Comparison of ENCODE assay signal across 8 cellular contexts in the genomic region with DNA sequence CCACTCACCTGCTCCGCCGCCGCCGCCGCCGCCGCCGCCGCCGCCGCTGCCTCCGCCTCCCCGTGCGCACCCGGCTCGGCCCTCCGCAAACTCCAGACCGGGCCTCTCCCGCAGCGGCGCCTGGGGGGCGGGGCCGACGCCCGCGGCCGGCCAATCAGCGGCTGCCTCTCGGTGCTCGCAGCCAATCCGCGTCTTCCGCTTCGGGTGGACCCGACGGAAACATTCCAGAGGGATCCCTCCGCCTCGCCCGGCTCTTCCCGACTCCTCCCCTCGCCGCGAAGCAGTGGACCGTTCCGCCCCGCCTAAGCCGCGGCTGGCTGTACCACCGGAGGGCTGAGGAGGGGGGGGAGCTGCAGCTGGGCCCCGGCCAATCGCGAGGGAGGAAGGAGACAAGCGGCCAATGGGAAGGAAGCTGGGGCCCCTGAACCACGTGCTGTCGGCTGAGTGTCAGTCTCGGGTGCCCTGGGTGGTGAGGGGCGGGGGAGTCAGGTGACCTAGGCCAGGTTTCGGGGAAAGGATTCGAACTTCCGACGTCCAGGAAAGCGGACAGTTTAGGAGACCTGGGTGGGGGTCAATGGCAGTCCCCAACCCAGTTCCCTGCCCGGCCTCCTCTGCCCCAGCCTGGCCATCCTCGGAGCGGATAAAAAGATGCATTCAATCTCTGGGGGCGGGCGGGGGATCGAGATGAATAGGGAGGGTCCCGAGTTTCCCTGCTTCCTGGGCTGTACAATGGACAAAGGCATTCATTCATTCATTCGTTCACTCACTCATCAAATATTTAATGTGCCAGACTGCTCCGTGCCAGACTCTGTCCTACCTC. TPM values are rescaled to one million over a fixed set of nuclear protein-coding genes. Genes with fewer than 3 reads are reported as not detected.
DNase-seq lines count a peak whose midpoint lies in the region; ATAC-seq, FAIRE-seq and TF ChIP-seq lines count a peak whose summit lies in the region.

TSS of gene GIPC1 (minus strand) at position 99 of the 820 bp plus-strand sequence. CDS start 13,151 bp downstream, outside the sequence.

- intact Hi-C loops in K562 (cut with micrococcal nuclease) (no loop called here), uterus (cut with DNase I; ENCODE audit: low total_unique reads) (no loop called here)

- DNase-seq in EH (ENCODE audit: low read depth) (peak; percentile 98), NCI-H2081 treated with DMSO at 0.1 percent for 48 hours (lab: John Stamatoyannopoulos, UW) (peak; percentile 93), K562 (ENCODE audit: extremely low read depth in 1 of 4, low spot score in 3 of 4) (peak; percentile 97 to 100 (median 100)), hippocampal formation (lab: John Stamatoyannopoulos, UW) (peak; percentile 97 to 99), uterus (peak; percentile 96 to 98)

- TF ChIP-seq POLR2A in K562 (conservative IDR thresholded peaks at IDR 0.05) (no peak), uterus (IDR thresholded peaks at IDR 0.05) (peak; percentile 45 to 68)

- TF ChIP-seq CTCF in K562 (IDR thresholded peaks at IDR 0.05 in 2 of 3, conservative IDR thresholded peaks at IDR 0.05 in 1 of 3; ENCODE audit: insufficient read depth in 2 of 3, low read depth in 1 of 3, low read length in 3 of 3) = no peak
- no peak for TF ChIP-seq CTCF in uterus (IDR thresholded peaks at IDR 0.05)

- CTCF ChIA-PET in K562 (lab: Yijun Ruan, JAX; ENCODE audit: low intra/inter-chr PET ratio) = interaction anchor here (0.6 kb wide), 1 partner anchor 12 kb away, joined by 3 read pairs; no protein-coding TSS in a partner anchor

- TF ChIP-seq EP300 in K562 (IDR thresholded peaks at IDR 0.05; ENCODE audit: low read length) = no peak

- no peaks in the 10 kb centered on the region for H3K9me1 ChIP-seq in K562 (ENCODE audit: control insufficient read depth, insufficient read depth, low read length)

- ATAC-seq in HG02759 (IDR thresholded peaks at IDR 0.05; ENCODE audit: unreplicated experiment) (peak; percentile 80), K562 (peak; percentile 97)

- WGBS in K562 (ENCODE audit: insufficient coverage, low coverage, missing lambda C conversion rate) = 2% methylated on average over 36 of the region's 71 CpGs

- peak within 1 kb of the TSS; percentile 68 for H3K4me3 ChIP-seq in K562
- H3K4me3 ChIP-seq in rectal smooth muscle tissue (ENCODE audit: low read length) = peak within 1 kb of the TSS; percentile 70
- H3K4me3 ChIP-seq in uterus = peak within 1 kb of the TSS; percentile 65 to 99

- H3K27me3 ChIP-seq in K562 (ENCODE audit: control insufficient read depth in 2 of 2, insufficient read depth in 2 of 2, low read length in 2 of 2) (no peaks in the 10 kb centered on the region), rectal smooth muscle tissue (ENCODE audit: control insufficient read depth, insufficient read depth, low read length) (no peaks in the 10 kb centered on the region), uterus (no peaks in the 10 kb centered on the region)

- no TSS peak for BruUV-seq in K562 (replicated peaks; lab: Mats Ljungman, UMichigan)

- peak within 1 kb of the TSS; percentile 59 for H3K27ac ChIP-seq in K562 (ENCODE audit: extremely low read depth, low read depth, low read length)
- H3K27ac ChIP-seq in rectal smooth muscle tissue (ENCODE audit: low read depth, low read length) = peak within 1 kb of the TSS; percentile 58
- peak within 1 kb of the TSS; percentile 65 to 80 for H3K27ac ChIP-seq in uterus

- H3K9me3 ChIP-seq in K562 (replicated peaks; ENCODE audit: control insufficient read depth, insufficient read depth, low read depth, low read length) = no peaks in the 10 kb centered on the region
- H3K9me3 ChIP-seq in uterus = no peaks in the 10 kb centered on the region

- H3K4me1 ChIP-seq in K562 (replicated peaks in 1 of 2; ENCODE audit: control insufficient read depth in 2 of 2, insufficient read depth in 2 of 2, low read length in 2 of 2) = peaks cover 16 to 29% of the 10 kb centered on the region in 2 experiments; a peak in 4 of 5 replicates
- H3K4me1 ChIP-seq in rectal smooth muscle tissue (ENCODE audit: control insufficient read depth, insufficient read depth, low read length) = peaks cover 5% of the 10 kb centered on the region
- peaks cover 0 to 4% of the 10 kb centered on the region in 2 donors for H3K4me1 ChIP-seq in uterus

- H2AFZ ChIP-seq in K562 (ENCODE audit: low read depth, low read length) = peak within 1 kb of the TSS; percentile 93

- FAIRE-seq in TTC549 (lab: Jason Lieb, UNC) = peak; percentile 92
- peak; percentile 98 for FAIRE-seq in K562 (lab: Jason Lieb, UNC)

- H3K36me3 ChIP-seq in K562 (ENCODE audit: control insufficient read depth, insufficient read depth, low read length) = peaks cover 3% of the 10 kb centered on the region; the same call in 1 of the 3 replicates
- no peaks in the 10 kb centered on the region for H3K36me3 ChIP-seq in rectal smooth muscle tissue (ENCODE audit: control insufficient read depth, insufficient read depth, low read length)
- H3K36me3 ChIP-seq in uterus = no peaks in the 10 kb centered on the region

- no peak for TF ChIP-seq RAD21 in K562 (CRISPR knock-in tag; conservative IDR thresholded peaks at IDR 0.05 in 1 of 2, IDR thresholded peaks at IDR 0.05 in 1 of 2)

- H4K20me1 ChIP-seq in K562 (replicated peaks; ENCODE audit: control insufficient read depth, insufficient read depth, low read length) = no peaks in the 10 kb centered on the region

- in situ Hi-C loops in K562 (cut with MboI) = no loop called here

- H3K9ac ChIP-seq in K562 (ENCODE audit: insufficient read depth in 1 of 2, low read depth in 2 of 2, low read length in 2 of 2) (peak within 1 kb of the TSS; percentile 58 to 86), rectal smooth muscle tissue (ENCODE audit: low read length) (peak within 1 kb of the TSS; percentile 42)

- peaks cover 5% of the 10 kb centered on the region; the same call in 2 of the 3 replicates for H3K79me2 ChIP-seq in K562 (ENCODE audit: control insufficient read depth, insufficient read depth, low read length)

- POLR2A ChIA-PET in K562 (lab: Yijun Ruan, JAX) = interaction anchor here (1.5 to 2.1 kb wide), 5 partner anchors 10 to 21 kb away, joined by 5 to 11 read pairs (median 7); no protein-coding TSS in a partner anchor

- peak within 1 kb of the TSS; percentile 82 for H3K4me2 ChIP-seq in K562 (ENCODE audit: insufficient read depth, low read length)

TF ChIP-seq in K562, 482 proteins besides CTCF, POLR2A, EP300 and RAD21 (continues in another document):
- peak; percentile 33; the same call in 1 of the 2 replicates for TF ChIP-seq ZNF384 (IDR thresholded peaks at IDR 0.05; ENCODE audit: low read depth, low read length)
- peak; percentile 38; the same call in 1 of the 2 replicates for TF ChIP-seq DPF2 (IDR thresholded peaks at IDR 0.05)
- no peak for TF ChIP-seq EWSR1 (IDR thresholded peaks at IDR 0.05; ENCODE audit: borderline replicate concordance, low read depth, partially characterized antibody)
- peak; percentile 74; the same call in 1 of the 2 replicates for TF ChIP-seq KAT7 (CRISPR knock-in tag; IDR thresholded peaks at IDR 0.05; ENCODE audit: borderline replicate concordance)
- TF ChIP-seq XRCC5 (IDR thresholded peaks at IDR 0.05; ENCODE audit: low read depth, low read length) = peak; percentile 74; the same call in 1 of the 2 replicates
- TF ChIP-seq SRSF7 (optimal IDR thresholded peaks at IDR 0.05; ENCODE audit: low read depth, low read length) = no peak
- TF ChIP-seq RBM17 (IDR thresholded peaks at IDR 0.05; ENCODE audit: borderline replicate concordance, low read depth, low read length) = no peak
- no peak for TF ChIP-seq ZNF175 (CRISPR knock-in tag; IDR thresholded peaks at IDR 0.05; ENCODE audit: low read depth)
- no peak for TF ChIP-seq ZNF140 (CRISPR knock-in tag; IDR thresholded peaks at IDR 0.05)
- no peak for TF ChIP-seq ARID3B (CRISPR knock-in tag; IDR thresholded peaks at IDR 0.05; ENCODE audit: borderline replicate concordance)

RNA-seq across cellular contexts. Expression of gene GIPC1, which starts in this region (rescaled TPM):
- total RNA-seq in K562 (2011; cell fraction: chromatin; rRNA removed; ENCODE audit: low replicate concordance) = 18.6 and 50.3 TPM in 2 replicates
- 32.9 and 38.4 TPM in 2 replicates for total RNA-seq in K562 (2011; cell fraction: nucleolus; rRNA removed)
- 26.4 and 30.8 TPM in 2 replicates for total RNA-seq in K562 (2011; cell fraction: nucleoplasm; rRNA removed)
- total RNA-seq in K562 (2014; rRNA removed) = 54.7 and 71.2 TPM in 2 replicates
- total RNA-seq in K562 (2014; rRNA removed; fragmentation: Illumina TruSeq; extraction: Trizol) = 7.8 and 12.0 TPM in 2 replicates
- total RNA-seq in K562 (2015; rRNA removed; fragmentation: Illumina TruSeq; extraction: Trizol) = 39.7 and 46.3 TPM in 2 replicates
- total RNA-seq in K562 (2021) = 49.7 and 51.7 TPM in 2 replicates
- 24.8 and 26.6 TPM in 2 replicates for polyA plus RNA-seq in K562 (2011; rRNA removed)
- polyA plus RNA-seq in K562 (2011; cell fraction: cytosol; rRNA removed) = 25.0 and 75.6 TPM in 2 replicates
- 15.3 and 27.8 TPM in 2 replicates for polyA plus RNA-seq in K562 (2011; cell fraction: nucleus; rRNA removed)
- 37.9 and 39.8 TPM in 2 replicates for polyA plus RNA-seq in K562 (2012)
- polyA plus RNA-seq in K562 (2014; fragmentation: Illumina TruSeq; extraction: Trizol) = 13.6 and 35.1 TPM in 2 replicates
- 1 to 10 TPM in 1 of 2 experiments, under 1 TPM in 1; 0.49 to 1.1 TPM for polyA plus RNA-seq in K562 (2014; fragmentation: Nextera tagmentation; extraction: Ambion mirVana)
- polyA plus RNA-seq in K562 (2014; rRNA removed) = 50.8 and 52.2 TPM in 2 replicates
- 6.3 and 11.7 TPM in 2 replicates for polyA minus RNA-seq in K562 (2011; rRNA and poly(A)+ RNA removed)
- 32.3 and 41.7 TPM in 2 replicates for polyA minus RNA-seq in K562 (2011; cell fraction: cytosol; rRNA and poly(A)+ RNA removed)
- polyA minus RNA-seq in K562 (2011; cell fraction: nucleus; rRNA and poly(A)+ RNA removed) = 8.9 and 9.0 TPM in 2 replicates
- total RNA-seq in uterus = 10 to 100 TPM; 14.1 to 70.0 (median 36.3) TPM

Comparison
In these comparisons a context has a peak if more than half of its experiments do, and no peak if none do; other contexts are left out.
1. Peak in every context shown above with its lines: DNase-seq, ATAC-seq, H3K4me3 ChIP-seq and H3K27ac ChIP-seq.